Comparison of ENCODE assay signal across 6 cellular contexts in the genomic region with DNA sequence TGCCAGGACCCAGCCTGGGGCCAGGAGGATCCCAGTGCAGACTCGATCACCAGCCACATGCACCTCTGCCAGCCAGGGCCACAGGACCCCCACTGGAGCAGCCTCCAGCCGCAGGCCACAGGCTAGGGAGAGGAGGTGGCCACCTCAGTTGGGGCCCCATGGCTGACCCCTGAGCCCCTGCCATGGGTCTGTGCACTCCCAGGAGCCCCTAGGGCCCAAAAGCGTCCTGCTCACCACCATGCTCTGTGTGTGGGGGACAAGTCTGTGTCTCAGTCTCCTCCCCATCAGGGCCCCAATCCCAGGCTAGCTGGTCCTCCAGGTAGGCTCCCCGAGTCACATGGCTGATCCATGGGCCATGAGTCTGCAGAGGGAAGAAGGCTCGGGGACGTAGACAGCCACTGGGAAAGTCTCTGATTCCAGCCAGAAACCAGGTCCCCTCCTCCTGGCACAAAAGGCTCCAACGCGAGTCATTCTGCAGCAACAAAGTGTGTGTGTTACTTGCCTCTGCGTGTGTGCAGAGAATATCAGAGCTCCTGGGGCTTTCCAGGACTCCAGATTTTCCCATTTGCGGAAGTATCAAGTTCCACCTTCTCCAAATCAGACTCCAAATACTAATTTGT. TPM values are rescaled to one million over a fixed set of nuclear protein-coding genes. Genes with fewer than 3 reads are reported as not detected.
A peak's percentile ranks its signal among the peaks of the same experiment; 100 is the strongest.
DNase-seq lines count a peak whose midpoint lies in the region; ATAC-seq and TF ChIP-seq lines count a peak whose summit lies in the region.

No MANE protein-coding gene starts in this region.

- DNase-seq in astrocyte of the spinal cord (ENCODE audit: low read depth, low spot score): no peak
- DNase-seq in natural killer cell treated with Interleukin-12 subunit alpha and Interleukin-12 subunit beta and Interleukin-15 and Interleukin-18, amount 100 ng/mL, for 72 hours (ENCODE audit: low spot score): no peak
- no peak for DNase-seq in 8988T

- no peak for TF ChIP-seq CTCF in astrocyte of the spinal cord (IDR thresholded peaks at IDR 0.05; ENCODE audit: low read depth, low read length)

- peaks cover 9 to 13% of the 10 kb centered on the region in 2 donors for H3K4me1 Mint-ChIP-seq in natural killer cell treated with Interleukin-12 subunit alpha and Interleukin-12 subunit beta and Interleukin-15 and Interleukin-18, amount 100 ng/mL, for 72 hours (ENCODE audit: low read depth in 2 of 2)

- H3K4me3 Mint-ChIP-seq in natural killer cell treated with Interleukin-12 subunit alpha and Interleukin-12 subunit beta and Interleukin-15 and Interleukin-18, amount 100 ng/mL, for 72 hours: peak overlapping the region; percentile 73

- in situ Hi-C loops in astrocyte of the spinal cord (cut with HindIII; ENCODE audit: low sequenced_read_pairs): no loop called here

- peak overlapping the region; percentile 29 for H3K4me3 ChIP-seq in astrocyte of the spinal cord (ENCODE audit: low read depth, low read length)

- H3K9me3 Mint-ChIP-seq in natural killer cell treated with Interleukin-12 subunit alpha and Interleukin-12 subunit beta and Interleukin-15 and Interleukin-18, amount 100 ng/mL, for 72 hours: no peaks in the 10 kb centered on the region

- H3K36me3 Mint-ChIP-seq in natural killer cell treated with Interleukin-12 subunit alpha and Interleukin-12 subunit beta and Interleukin-15 and Interleukin-18, amount 100 ng/mL, for 72 hours: no peaks in the 10 kb centered on the region

- ATAC-seq in HG03378 (IDR thresholded peaks at IDR 0.05; ENCODE audit: unreplicated experiment) (peak; percentile 5), GM19467 (IDR thresholded peaks at IDR 0.05; ENCODE audit: unreplicated experiment) (no peak), HG02763 (IDR thresholded peaks at IDR 0.05; ENCODE audit: unreplicated experiment) (no peak)
- no peak for ATAC-seq in natural killer cell treated with Interleukin-12 subunit alpha and Interleukin-12 subunit beta and Interleukin-15 and Interleukin-18, amount 100 ng/mL, for 72 hours

- no peaks in the 10 kb centered on the region for H3K27me3 Mint-ChIP-seq in natural killer cell treated with Interleukin-12 subunit alpha and Interleukin-12 subunit beta and Interleukin-15 and Interleukin-18, amount 100 ng/mL, for 72 hours

- peak overlapping the region; percentile 73 to 86 for H3K27ac Mint-ChIP-seq in natural killer cell treated with Interleukin-12 subunit alpha and Interleukin-12 subunit beta and Interleukin-15 and Interleukin-18, amount 100 ng/mL, for 72 hours

RNA-seq across cellular contexts. Expression of a gene that starts 6.1 kb away (rescaled TPM):
- total RNA-seq in natural killer cell treated with Interleukin-12 subunit alpha and Interleukin-12 subunit beta and Interleukin-15 and Interleukin-18, amount 100 ng/mL, for 72 hours: not detected

RNA-seq across cellular contexts. Expression of a gene that starts 8.3 kb away (rescaled TPM):
- total RNA-seq in natural killer cell treated with Interleukin-12 subunit alpha and Interleukin-12 subunit beta and Interleukin-15 and Interleukin-18, amount 100 ng/mL, for 72 hours: 1 to 10 TPM in 1 of 2 donors, not detected in 1; 1.5 TPM

RNA-seq across cellular contexts. Expression of a gene that starts 24.1 kb away (rescaled TPM):
- total RNA-seq in natural killer cell treated with Interleukin-12 subunit alpha and Interleukin-12 subunit beta and Interleukin-15 and Interleukin-18, amount 100 ng/mL, for 72 hours: 10 to 100 TPM; 39.5 to 67.3 TPM

RNA-seq across cellular contexts. Expression of a gene that starts 33.4 kb away (rescaled TPM):
- 10 to 100 TPM; 42.7 to 43.1 TPM for total RNA-seq in natural killer cell treated with Interleukin-12 subunit alpha and Interleukin-12 subunit beta and Interleukin-15 and Interleukin-18, amount 100 ng/mL, for 72 hours

RNA-seq across cellular contexts. Expression of a gene that starts 38.3 kb away (rescaled TPM):
- 100 to 1,000 TPM; 625 to 840 TPM for total RNA-seq in natural killer cell treated with Interleukin-12 subunit alpha and Interleukin-12 subunit beta and Interleukin-15 and Interleukin-18, amount 100 ng/mL, for 72 hours
